8 cellular contexts compared by ENCODE assay signal in the genomic region with DNA sequence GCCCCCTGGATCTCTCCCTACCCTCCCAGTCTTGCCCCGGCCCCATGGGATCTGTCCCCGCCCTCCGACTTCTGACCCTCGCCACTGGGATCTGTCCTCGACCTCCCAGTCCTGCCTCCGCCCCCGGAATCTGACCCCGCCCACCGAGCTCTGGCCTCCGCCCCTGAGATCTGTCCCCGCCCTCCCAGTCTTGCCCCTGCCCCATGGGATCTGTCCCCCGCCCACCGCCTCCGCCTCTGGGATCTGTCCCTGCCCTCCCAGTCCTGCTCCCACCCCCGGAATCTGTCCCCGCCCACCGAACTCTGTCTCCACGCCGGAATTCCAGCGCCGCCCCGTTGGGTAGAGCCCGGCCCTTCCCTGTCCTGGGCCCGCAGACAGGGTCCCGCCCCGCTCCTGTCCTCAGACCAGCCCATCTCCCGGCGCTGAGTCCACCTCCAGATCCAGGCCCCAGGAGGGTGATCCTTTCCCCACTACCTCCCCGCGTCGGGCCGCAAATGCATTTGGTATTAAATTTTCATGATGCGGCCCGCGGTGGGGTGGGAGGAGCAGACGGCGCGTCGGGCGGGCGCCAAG. TPM values are rescaled to one million over a fixed set of nuclear protein-coding genes. Genes with fewer than 3 reads are reported as not detected.
DNase-seq lines count a peak whose midpoint lies in the region; ATAC-seq and TF ChIP-seq lines count a peak whose summit lies in the region.

No MANE protein-coding gene starts in this region.

- no peak for TF ChIP-seq CTCF in HEK293 (tag by site-specific recombination; IDR thresholded peaks at IDR 0.05)

- peak overlapping the region; percentile 80 for H3K9ac ChIP-seq in ES-I3 (ENCODE audit: low read depth, low read length)

- peak overlapping the region; percentile 50 for H3K27ac ChIP-seq in HEK293 (ENCODE audit: extremely low read depth, low read depth, low read length)

- H3K4me3 ChIP-seq in HEK293 (ENCODE audit: low read depth, low read length): peak overlapping the region; percentile 60

- POLR2A ChIA-PET in HEK293 (lab: Yijun Ruan, JAX): interaction anchor here (0.6 to 2.3 kb wide), 10 partner anchors 9 to 80 kb away, joined by 3 to 28 read pairs (median 3); a partner anchor contains a TSS

- H3K9me3 ChIP-seq in ES-I3 (ENCODE audit: control insufficient read depth, insufficient read depth, low read length) (no peaks in the 10 kb centered on the region), HEK293 (ENCODE audit: control insufficient read depth, insufficient read depth, low read depth, low read length) (no peaks in the 10 kb centered on the region)

- no peaks in the 10 kb centered on the region for H3K36me3 ChIP-seq in ES-I3 (ENCODE audit: insufficient read depth, low read length)
- peaks cover 0 to 16% of the 10 kb centered on the region in 2 experiments; a peak in 2 of 3 replicates for H3K36me3 ChIP-seq in HEK293 (ENCODE audit: control insufficient read depth in 2 of 2, insufficient read depth in 1 of 2, low read length in 2 of 2)

- DNase-seq in NCI-H146 treated with DMSO at 0.1 percent for 48 hours (lab: John Stamatoyannopoulos, UW; ENCODE audit: unreplicated experiment): peak; percentile 83
- DNase-seq in UCSD-AML1 (lab: John Stamatoyannopoulos, UW; ENCODE audit: unreplicated experiment): peak; percentile 92
- peak; percentile 63 for DNase-seq in dedifferentiated amniotic fluid mesenchymal stem cell (ENCODE audit: extremely low spot score)
- DNase-seq in left lobe of liver (ENCODE audit: low spot score): peak; percentile 93
- peak in 2 of 3 experiments; percentile 13 to 67 for DNase-seq in stimulated activated CD4-positive, alpha-beta T cell treated with anti-CD3 and anti-CD28 coated beads, TNF-alpha, amount 100 ng/mL, for 24 hours (ENCODE audit: low read depth in 3 of 3)
- no peak for DNase-seq in NCI-H1092 (lab: John Stamatoyannopoulos, UW)

- CTCF ChIA-PET in HEK293 (lab: Yijun Ruan, JAX): interaction anchor here (0.7 to 2.3 kb wide), 20 partner anchors 9 to 915 kb away, joined by 3 to 59 read pairs (median 3); a partner anchor contains a TSS

- H3K4me1 ChIP-seq in ES-I3 (ENCODE audit: insufficient read depth, low read length): peaks cover 5% of the 10 kb centered on the region; the same call in 1 of the 2 replicates
- peaks cover 7% of the 10 kb centered on the region for H3K4me1 ChIP-seq in HEK293 (ENCODE audit: control insufficient read depth, insufficient read depth, low read length)

- peak; percentile 78 for ATAC-seq in left lobe of liver

TF ChIP-seq in HEK293, 187 proteins besides CTCF, POLR2A, EP300 and RAD21 (continues in another document):
- TF ChIP-seq, protein P1, sequence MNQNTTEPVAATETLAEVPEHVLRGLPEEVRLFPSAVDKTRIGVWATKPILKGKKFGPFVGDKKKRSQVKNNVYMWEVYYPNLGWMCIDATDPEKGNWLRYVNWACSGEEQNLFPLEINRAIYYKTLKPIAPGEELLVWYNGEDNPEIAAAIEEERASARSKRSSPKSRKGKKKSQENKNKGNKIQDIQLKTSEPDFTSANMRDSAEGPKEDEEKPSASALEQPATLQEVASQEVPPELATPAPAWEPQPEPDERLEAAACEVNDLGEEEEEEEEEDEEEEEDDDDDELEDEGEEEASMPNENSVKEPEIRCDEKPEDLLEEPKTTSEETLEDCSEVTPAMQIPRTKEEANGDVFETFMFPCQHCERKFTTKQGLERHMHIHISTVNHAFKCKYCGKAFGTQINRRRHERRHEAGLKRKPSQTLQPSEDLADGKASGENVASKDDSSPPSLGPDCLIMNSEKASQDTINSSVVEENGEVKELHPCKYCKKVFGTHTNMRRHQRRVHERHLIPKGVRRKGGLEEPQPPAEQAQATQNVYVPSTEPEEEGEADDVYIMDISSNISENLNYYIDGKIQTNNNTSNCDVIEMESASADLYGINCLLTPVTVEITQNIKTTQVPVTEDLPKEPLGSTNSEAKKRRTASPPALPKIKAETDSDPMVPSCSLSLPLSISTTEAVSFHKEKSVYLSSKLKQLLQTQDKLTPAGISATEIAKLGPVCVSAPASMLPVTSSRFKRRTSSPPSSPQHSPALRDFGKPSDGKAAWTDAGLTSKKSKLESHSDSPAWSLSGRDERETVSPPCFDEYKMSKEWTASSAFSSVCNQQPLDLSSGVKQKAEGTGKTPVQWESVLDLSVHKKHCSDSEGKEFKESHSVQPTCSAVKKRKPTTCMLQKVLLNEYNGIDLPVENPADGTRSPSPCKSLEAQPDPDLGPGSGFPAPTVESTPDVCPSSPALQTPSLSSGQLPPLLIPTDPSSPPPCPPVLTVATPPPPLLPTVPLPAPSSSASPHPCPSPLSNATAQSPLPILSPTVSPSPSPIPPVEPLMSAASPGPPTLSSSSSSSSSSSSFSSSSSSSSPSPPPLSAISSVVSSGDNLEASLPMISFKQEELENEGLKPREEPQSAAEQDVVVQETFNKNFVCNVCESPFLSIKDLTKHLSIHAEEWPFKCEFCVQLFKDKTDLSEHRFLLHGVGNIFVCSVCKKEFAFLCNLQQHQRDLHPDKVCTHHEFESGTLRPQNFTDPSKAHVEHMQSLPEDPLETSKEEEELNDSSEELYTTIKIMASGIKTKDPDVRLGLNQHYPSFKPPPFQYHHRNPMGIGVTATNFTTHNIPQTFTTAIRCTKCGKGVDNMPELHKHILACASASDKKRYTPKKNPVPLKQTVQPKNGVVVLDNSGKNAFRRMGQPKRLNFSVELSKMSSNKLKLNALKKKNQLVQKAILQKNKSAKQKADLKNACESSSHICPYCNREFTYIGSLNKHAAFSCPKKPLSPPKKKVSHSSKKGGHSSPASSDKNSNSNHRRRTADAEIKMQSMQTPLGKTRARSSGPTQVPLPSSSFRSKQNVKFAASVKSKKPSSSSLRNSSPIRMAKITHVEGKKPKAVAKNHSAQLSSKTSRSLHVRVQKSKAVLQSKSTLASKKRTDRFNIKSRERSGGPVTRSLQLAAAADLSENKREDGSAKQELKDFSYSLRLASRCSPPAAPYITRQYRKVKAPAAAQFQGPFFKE (tag by site-specific recombination; IDR thresholded peaks at IDR 0.05; ENCODE audit: borderline replicate concordance): no peak
- TF ChIP-seq RBAK (tag by site-specific recombination; IDR thresholded peaks at IDR 0.05) (no peak), ZNF561 (tag by site-specific recombination; IDR thresholded peaks at IDR 0.05; ENCODE audit: borderline replicate concordance) (peak; percentile 23; the same call in 1 of the 2 replicates), ZNF548 (tag by site-specific recombination; IDR thresholded peaks at IDR 0.05) (no peak), ZNF658 (tag by site-specific recombination; IDR thresholded peaks at IDR 0.05) (no peak), ZNF768 (tag by site-specific recombination; IDR thresholded peaks at IDR 0.05) (no peak), ZBTB1 (tag by site-specific recombination; IDR thresholded peaks at IDR 0.05) (no peak), ZNF350 (tag by site-specific recombination; IDR thresholded peaks at IDR 0.05) (no peak), ZFP37 (tag by site-specific recombination; IDR thresholded peaks at IDR 0.05) (no peak), ZSCAN23 (tag by site-specific recombination; IDR thresholded peaks at IDR 0.05) (no peak), ZNF707 (tag by site-specific recombination; IDR thresholded peaks at IDR 0.05) (no peak), ZNF776 (tag by site-specific recombination; IDR thresholded peaks at IDR 0.05; ENCODE audit: borderline replicate concordance) (no peak), ZNF221 (tag by site-specific recombination; IDR thresholded peaks at IDR 0.05; ENCODE audit: borderline replicate concordance) (no peak), ZNF324 (tag by site-specific recombination; IDR thresholded peaks at IDR 0.05) (no peak), ZNF2 (tag by site-specific recombination; IDR thresholded peaks at IDR 0.05) (no peak), ZNF624 (tag by site-specific recombination; IDR thresholded peaks at IDR 0.05) (no peak), ZNF223 (tag by site-specific recombination; IDR thresholded peaks at IDR 0.05) (no peak), ZNF521 (tag by site-specific recombination; IDR thresholded peaks at IDR 0.05) (no peak), ZNF112 (tag by site-specific recombination; IDR thresholded peaks at IDR 0.05) (no peak)
- TF ChIP-seq, protein P2, sequence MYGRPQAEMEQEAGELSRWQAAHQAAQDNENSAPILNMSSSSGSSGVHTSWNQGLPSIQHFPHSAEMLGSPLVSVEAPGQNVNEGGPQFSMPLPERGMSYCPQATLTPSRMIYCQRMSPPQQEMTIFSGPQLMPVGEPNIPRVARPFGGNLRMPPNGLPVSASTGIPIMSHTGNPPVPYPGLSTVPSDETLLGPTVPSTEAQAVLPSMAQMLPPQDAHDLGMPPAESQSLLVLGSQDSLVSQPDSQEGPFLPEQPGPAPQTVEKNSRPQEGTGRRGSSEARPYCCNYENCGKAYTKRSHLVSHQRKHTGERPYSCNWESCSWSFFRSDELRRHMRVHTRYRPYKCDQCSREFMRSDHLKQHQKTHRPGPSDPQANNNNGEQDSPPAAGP (tag by site-specific recombination; IDR thresholded peaks at IDR 0.05): no peak
- TF ChIP-seq, protein P3, sequence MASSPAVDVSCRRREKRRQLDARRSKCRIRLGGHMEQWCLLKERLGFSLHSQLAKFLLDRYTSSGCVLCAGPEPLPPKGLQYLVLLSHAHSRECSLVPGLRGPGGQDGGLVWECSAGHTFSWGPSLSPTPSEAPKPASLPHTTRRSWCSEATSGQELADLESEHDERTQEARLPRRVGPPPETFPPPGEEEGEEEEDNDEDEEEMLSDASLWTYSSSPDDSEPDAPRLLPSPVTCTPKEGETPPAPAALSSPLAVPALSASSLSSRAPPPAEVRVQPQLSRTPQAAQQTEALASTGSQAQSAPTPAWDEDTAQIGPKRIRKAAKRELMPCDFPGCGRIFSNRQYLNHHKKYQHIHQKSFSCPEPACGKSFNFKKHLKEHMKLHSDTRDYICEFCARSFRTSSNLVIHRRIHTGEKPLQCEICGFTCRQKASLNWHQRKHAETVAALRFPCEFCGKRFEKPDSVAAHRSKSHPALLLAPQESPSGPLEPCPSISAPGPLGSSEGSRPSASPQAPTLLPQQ (tag by site-specific recombination; IDR thresholded peaks at IDR 0.05): no peak

RNA-seq across cellular contexts. Expression of a gene that starts 1.6 kb away (rescaled TPM):
- total RNA-seq in left lobe of liver: 0.15 TPM

RNA-seq across cellular contexts. Expression of a gene that starts 8.7 kb away (rescaled TPM):
- 48.8 TPM for total RNA-seq in left lobe of liver

RNA-seq across cellular contexts. Expression of a gene that starts 10.1 kb away (rescaled TPM):
- total RNA-seq in left lobe of liver: 29.7 TPM

RNA-seq across cellular contexts. Expression of a gene that starts 17.7 kb away (rescaled TPM):
- not detected for total RNA-seq in left lobe of liver

RNA-seq across cellular contexts. Expression of a gene that starts 19.6 kb away (rescaled TPM):
- total RNA-seq in left lobe of liver: not detected
